Comparison of ENCODE assay signal across 12 cellular contexts in genomic region chr1:42934541-42935312, GRCh38. TPM values are rescaled to one million over a fixed set of nuclear protein-coding genes. Genes with fewer than 3 reads are reported as not detected.
DNase-seq lines count a peak whose midpoint lies in the region; ATAC-seq and TF ChIP-seq lines count a peak whose summit lies in the region.
"Had no signal": no experiment of that assay in that cellular context is flagged by ENCODE, and none has a peak within 500 bp of the region (broad histone marks: within the 10 kb centered on the region; RNA-seq: fewer than 3 reads in every experiment).

No MANE protein-coding gene starts in this region.

- no peak overlapping the region; the same call in 1 of the 2 replicates for H3K9ac ChIP-seq in MM.1S (ENCODE audit: low read length)

- no peaks in the 10 kb centered on the region for H4K20me1 ChIP-seq in MM.1S (ENCODE audit: insufficient read depth, low read length)

- TF ChIP-seq CTCF in MM.1S (IDR thresholded peaks at IDR 0.05; ENCODE audit: low read length) (no peak), brain (conservative IDR thresholded peaks at IDR 0.05) (no peak), neural crest cell (conservative IDR thresholded peaks at IDR 0.05) (no peak)

- peaks cover 6 to 98% (median 73%) of the 10 kb centered on the region in 4 donors for H3K4me1 Mint-ChIP-seq in CD4-positive, CD25-positive, alpha-beta regulatory T cell
- H3K4me1 Mint-ChIP-seq in brain (peaks cover 50% of the 10 kb centered on the region), neural crest cell (peaks cover 48% of the 10 kb centered on the region)

- no peaks in the 10 kb centered on the region for H3K9me3 ChIP-seq in CD4-positive, CD25-positive, alpha-beta regulatory T cell (ENCODE audit: control insufficient read depth in 2 of 2, low read length in 2 of 2)
- no peaks in the 10 kb centered on the region for H3K9me3 ChIP-seq in MM.1S (replicated peaks; ENCODE audit: insufficient read depth, low read length)
- H3K9me3 ChIP-seq: adrenal gland had no signal

- no peaks in the 10 kb centered on the region for H3K27me3 Mint-ChIP-seq in CD4-positive, CD25-positive, alpha-beta regulatory T cell
- H3K27me3 Mint-ChIP-seq in brain (peaks cover 3% of the 10 kb centered on the region), neural crest cell (ENCODE audit: low read depth) (peaks cover 4% of the 10 kb centered on the region)

- peaks cover 95% of the 10 kb centered on the region for H3K4me1 ChIP-seq in CD4-positive, CD25-positive, alpha-beta regulatory T cell (ENCODE audit: control insufficient read depth, insufficient read depth, low read length, poor library complexity, severe bottlenecking)
- H3K4me1 ChIP-seq in MM.1S (ENCODE audit: low read length) = peaks cover 44% of the 10 kb centered on the region

- no peaks in the 10 kb centered on the region for H3K27me3 ChIP-seq in CD4-positive, CD25-positive, alpha-beta regulatory T cell (ENCODE audit: control insufficient read depth, insufficient read depth, low read length)
- H3K27me3 ChIP-seq in MM.1S (replicated peaks; ENCODE audit: insufficient read depth, low read length) = no peaks in the 10 kb centered on the region
- H3K27me3 ChIP-seq: adrenal gland, foreskin keratinocyte had no signal

- H3K4me3 Mint-ChIP-seq in CD4-positive, CD25-positive, alpha-beta regulatory T cell = peak overlapping the region; percentile 55 to 92 (median 82)
- H3K4me3 Mint-ChIP-seq in brain (no peak overlapping the region), neural crest cell (peak overlapping the region; percentile 44)

- H3K27ac ChIP-seq in CD4-positive, CD25-positive, alpha-beta regulatory T cell (ENCODE audit: insufficient read depth, low read length, poor library complexity, severe bottlenecking) = peak overlapping the region; percentile 91
- peak overlapping the region; percentile 84; the same call in 1 of the 2 replicates for H3K27ac ChIP-seq in MM.1S (ENCODE audit: low read length)

- no peak for DNase-seq in CD4-positive, CD25-positive, alpha-beta regulatory T cell
- DNase-seq in MM.1S (no peak), neural crest cell (ENCODE audit: low read depth, low spot score) (no peak), GOT3 (lab: John Stamatoyannopoulos, UW) (no peak), cerebellar cortex (ENCODE audit: low spot score) (no peak), OCI-M1 (lab: John Stamatoyannopoulos, UW) (no peak)
- no peak for DNase-seq in stimulated activated CD4-positive, alpha-beta T cell treated with anti-CD3 and anti-CD28 coated beads, Interleukin-4, amount 100 ng/mL, for 1 hour
- DNase-seq: HCEC 1CT, NCI-H1930 had no signal

- no peaks in the 10 kb centered on the region for H3K9me3 Mint-ChIP-seq in CD4-positive, CD25-positive, alpha-beta regulatory T cell
- no peaks in the 10 kb centered on the region for H3K9me3 Mint-ChIP-seq in brain
- H3K9me3 Mint-ChIP-seq in neural crest cell = no peaks in the 10 kb centered on the region

- H3K36me3 Mint-ChIP-seq in CD4-positive, CD25-positive, alpha-beta regulatory T cell = peaks cover 33% of the 10 kb centered on the region
- peaks cover 69% of the 10 kb centered on the region for H3K36me3 Mint-ChIP-seq in brain
- peaks cover 25% of the 10 kb centered on the region for H3K36me3 Mint-ChIP-seq in neural crest cell (ENCODE audit: low read depth)

- no peaks in the 10 kb centered on the region for H3K9me2 ChIP-seq in MM.1S (replicated peaks; ENCODE audit: insufficient read depth, low read length)

- H3F3A ChIP-seq in MM.1S (ENCODE audit: insufficient read depth, low read length) = peaks cover 5% of the 10 kb centered on the region; the same call in 1 of the 2 replicates

- H3K4me2 ChIP-seq in MM.1S (ENCODE audit: low read depth, low read length) = peak overlapping the region; percentile 36; the same call in 1 of the 2 replicates

- H3K36me3 ChIP-seq in CD4-positive, CD25-positive, alpha-beta regulatory T cell (ENCODE audit: control insufficient read depth, insufficient read depth, low read length) = peaks cover 22% of the 10 kb centered on the region
- no peaks in the 10 kb centered on the region for H3K36me3 ChIP-seq in MM.1S (replicated peaks; ENCODE audit: insufficient read depth, low read length)

- no peak overlapping the region for H3K4me3 ChIP-seq in CD4-positive, CD25-positive, alpha-beta regulatory T cell (ENCODE audit: low read depth, low read length)
- no peak overlapping the region for H3K4me3 ChIP-seq in MM.1S (ENCODE audit: low read length)
- H3K4me3 ChIP-seq: adrenal gland had no signal

- H3K27ac Mint-ChIP-seq in CD4-positive, CD25-positive, alpha-beta regulatory T cell = peak overlapping the region; percentile 92 to 98 (median 96)
- H3K27ac Mint-ChIP-seq in brain (peak overlapping the region in 3 of 5 experiments; percentile 2 to 82 (median 57)), neural crest cell (ENCODE audit: unreplicated experiment) (peak overlapping the region; percentile 62)

- no peak overlapping the region for H2AFZ ChIP-seq in MM.1S (ENCODE audit: low read length)

- no peak for ATAC-seq in CD4-positive, CD25-positive, alpha-beta regulatory T cell (ENCODE audit: low read depth in 2 of 2)
- ATAC-seq: foreskin keratinocyte had no signal

- peaks cover 65% of the 10 kb centered on the region for H3K79me2 ChIP-seq in MM.1S (ENCODE audit: low read length)

RNA-seq across cellular contexts. Expression of gene SLC2A1, which starts 23.9 kb away (rescaled TPM):
- total RNA-seq in CD4-positive, CD25-positive, alpha-beta regulatory T cell = 60.2 TPM
- polyA plus RNA-seq in CD4-positive, CD25-positive, alpha-beta regulatory T cell = 10 to 100 TPM; 22.0 to 25.5 (median 23.6) TPM
- polyA plus RNA-seq in brain (ENCODE audit: insufficient read depth, low read depth, low replicate concordance) = 127 TPM
- total RNA-seq in neural crest cell = 254 and 265 TPM in 2 replicates

Comparison
In these comparisons a context has a peak if more than half of its experiments do, and no peak if none do; other contexts are left out.
1. H3K4me3 Mint-ChIP-seq: peak in CD4-positive, CD25-positive, alpha-beta regulatory T cell (4 of 4) and neural crest cell (single experiment); none in brain (0 of 5).
2. Peak in every context shown above with its lines, with median percentiles within 50 percentile points of each other: H3K27ac Mint-ChIP-seq.